8 cellular contexts compared by ENCODE assay signal in the genomic region with DNA sequence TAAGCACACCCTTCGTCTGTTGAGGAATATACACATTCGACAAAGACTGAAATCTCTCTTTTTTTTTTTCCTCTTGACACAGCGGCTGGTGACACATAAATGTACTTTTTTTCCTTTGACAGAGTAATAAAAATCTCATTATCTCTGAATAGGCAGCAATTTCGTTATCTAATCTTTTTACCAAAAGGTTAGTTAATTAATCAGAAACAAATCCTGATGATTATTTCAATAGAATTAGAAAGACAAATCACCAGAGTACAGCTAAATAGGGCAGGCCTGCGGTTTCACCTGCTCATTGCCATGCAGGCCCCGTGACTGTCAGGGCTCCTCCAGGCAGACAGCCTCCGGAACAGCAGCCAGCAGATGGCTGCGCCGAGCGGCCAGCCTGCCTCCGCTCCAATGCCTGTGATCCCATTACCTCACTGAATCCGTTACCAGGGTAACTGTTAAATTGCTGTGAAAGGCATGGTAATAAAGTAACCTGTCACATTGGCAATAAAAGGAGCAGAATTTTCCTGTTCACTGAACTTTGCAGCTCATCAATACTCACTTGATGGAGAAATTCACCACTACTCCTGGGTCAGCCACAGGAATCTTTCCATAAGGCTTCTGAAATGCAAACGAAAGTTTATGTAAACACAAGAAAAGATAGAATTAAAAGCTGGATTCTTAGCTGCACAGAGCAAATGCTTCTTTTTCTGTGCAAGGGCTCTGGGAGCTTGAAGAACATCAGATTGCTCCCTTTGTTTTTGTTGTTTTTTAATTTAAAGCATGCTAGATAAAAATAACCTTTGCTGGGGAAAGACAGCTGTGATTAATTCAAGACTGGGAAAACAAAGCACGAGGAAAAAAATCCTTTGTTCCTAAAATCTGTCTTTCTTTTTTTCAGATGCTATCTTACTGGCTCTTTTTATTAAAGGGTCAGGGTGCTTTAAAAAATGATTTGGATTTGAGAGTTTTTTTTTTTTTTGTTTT.
DNase-seq lines count a peak whose midpoint lies in the region; ATAC-seq and TF ChIP-seq lines count a peak whose summit lies in the region.

No MANE protein-coding gene starts in this region.

- DNase-seq in MM.1S: no peak
- peak; percentile 83 for DNase-seq in fibroblast of the conjunctiva (ENCODE audit: low read depth)
- DNase-seq in naive B cell: peak; percentile 47
- DNase-seq in activated naive CD4-positive, alpha-beta T cell treated with anti-CD3 and anti-CD28 coated beads, Interleukin-2, amount 50 U/mL, for 72 hours (ENCODE audit: low spot score in 2 of 2): no peak
- DNase-seq in activated naive CD4-positive, alpha-beta T cell (lab: John Stamatoyannopoulos, UW): no peak

- H3K27ac Mint-ChIP-seq in naive B cell: peak overlapping the region in 4 of 6 donors; percentile 55 to 80 (median 66)
- no peak overlapping the region for H3K27ac Mint-ChIP-seq in activated naive CD4-positive, alpha-beta T cell treated with anti-CD3 and anti-CD28 coated beads, Interleukin-2, amount 50 U/mL, for 72 hours

- no peaks in the 10 kb centered on the region for H3K36me3 ChIP-seq in BLaER1
- no peaks in the 10 kb centered on the region for H3K36me3 ChIP-seq in MM.1S (replicated peaks; ENCODE audit: insufficient read depth, low read length)

- H3K4me1 ChIP-seq in BLaER1: peaks cover 29% of the 10 kb centered on the region
- peaks cover 49% of the 10 kb centered on the region for H3K4me1 ChIP-seq in MM.1S (ENCODE audit: low read length)

- H4K20me1 ChIP-seq in BLaER1 (no peaks in the 10 kb centered on the region), MM.1S (ENCODE audit: insufficient read depth, low read length) (no peaks in the 10 kb centered on the region)

- H2AFZ ChIP-seq in MM.1S (ENCODE audit: low read length): 0 out of 2 replicates have a peak overlapping the region, but pooled peaks have one; percentile 20

- H3K9me3 Mint-ChIP-seq in naive B cell: no peaks in the 10 kb centered on the region
- H3K9me3 Mint-ChIP-seq in activated naive CD4-positive, alpha-beta T cell treated with anti-CD3 and anti-CD28 coated beads, Interleukin-2, amount 50 U/mL, for 72 hours: peaks cover 0 to 5% of the 10 kb centered on the region in 2 donors

- H3K9me2 ChIP-seq in MM.1S (replicated peaks; ENCODE audit: insufficient read depth, low read length): no peaks in the 10 kb centered on the region

- ATAC-seq in GM21737 (IDR thresholded peaks at IDR 0.05; ENCODE audit: unreplicated experiment): peak; percentile 44
- peak; percentile 68 for ATAC-seq in SK-N-SH treated with all-trans-retinoic acid at 6 μM for 48 hours
- peak; percentile 89 to 91 for ATAC-seq in naive B cell (ENCODE audit: low read depth in 2 of 2)
- ATAC-seq in activated naive CD4-positive, alpha-beta T cell treated with anti-CD3 and anti-CD28 coated beads, Interleukin-2, amount 50 U/mL, for 72 hours: no peak

- H3K27me3 ChIP-seq in BLaER1 (no peaks in the 10 kb centered on the region), MM.1S (replicated peaks; ENCODE audit: insufficient read depth, low read length) (no peaks in the 10 kb centered on the region)

- peaks cover 42% of the 10 kb centered on the region for H3F3A ChIP-seq in MM.1S (ENCODE audit: insufficient read depth, low read length)

- TF ChIP-seq CTCF in MM.1S (IDR thresholded peaks at IDR 0.05; ENCODE audit: low read length): no peak

- no peak overlapping the region for H3K27ac ChIP-seq in BLaER1
- H3K27ac ChIP-seq in MM.1S (ENCODE audit: low read length): peak overlapping the region; percentile 94; the same call in 1 of the 2 replicates

- peaks cover 17 to 25% (median 21%) of the 10 kb centered on the region in 3 donors for H3K4me1 Mint-ChIP-seq in naive B cell

- no peak overlapping the region for H3K4me3 ChIP-seq in BLaER1
- peak overlapping the region; percentile 51; the same call in 1 of the 2 replicates for H3K4me3 ChIP-seq in MM.1S (ENCODE audit: low read length)

- no peaks in the 10 kb centered on the region for H3K36me3 Mint-ChIP-seq in naive B cell
- no peaks in the 10 kb centered on the region for H3K36me3 Mint-ChIP-seq in activated naive CD4-positive, alpha-beta T cell treated with anti-CD3 and anti-CD28 coated beads, Interleukin-2, amount 50 U/mL, for 72 hours

- H3K27me3 Mint-ChIP-seq in naive B cell: peaks cover 0 to 7% (median 0%) of the 10 kb centered on the region in 3 donors

- H3K4me3 Mint-ChIP-seq in naive B cell: peak overlapping the region in 5 of 8 donors; percentile 13 to 74 (median 33)

- H3K79me2 ChIP-seq in MM.1S (ENCODE audit: low read length): no peaks in the 10 kb centered on the region

- H3K9me3 ChIP-seq in BLaER1 (no peaks in the 10 kb centered on the region), MM.1S (replicated peaks; ENCODE audit: insufficient read depth, low read length) (no peaks in the 10 kb centered on the region)

- peak overlapping the region; percentile 63 for H3K4me2 ChIP-seq in BLaER1
- peak overlapping the region; percentile 86 for H3K4me2 ChIP-seq in MM.1S (ENCODE audit: low read depth, low read length)

- H3K9ac ChIP-seq in BLaER1 (no peak overlapping the region), MM.1S (ENCODE audit: low read length) (peak overlapping the region; percentile 75; the same call in 1 of the 2 replicates)

TF ChIP-seq in SK-N-SH treated with all-trans-retinoic acid at 6 μM for 48 hours, 23 proteins besides CTCF, POLR2A, EP300 and RAD21 (continues in another document):
- TF ChIP-seq TCF4 (CRISPR knock-in tag; IDR thresholded peaks at IDR 0.05; ENCODE audit: borderline replicate concordance) (0 out of 2 replicates have a peak, but pooled peaks have one; percentile 38), GLIS3 (CRISPR knock-in tag; IDR thresholded peaks at IDR 0.05) (no peak), ZNF8 (CRISPR knock-in tag; IDR thresholded peaks at IDR 0.05) (0 out of 2 replicates have a peak, but pooled peaks have one; percentile 15), ISL1 (CRISPR knock-in tag; IDR thresholded peaks at IDR 0.05) (peak; percentile 42; the same call in 1 of the 2 replicates), PPARA (CRISPR knock-in tag; IDR thresholded peaks at IDR 0.05; ENCODE audit: borderline replicate concordance) (no peak)
- TF ChIP-seq, protein P1, sequence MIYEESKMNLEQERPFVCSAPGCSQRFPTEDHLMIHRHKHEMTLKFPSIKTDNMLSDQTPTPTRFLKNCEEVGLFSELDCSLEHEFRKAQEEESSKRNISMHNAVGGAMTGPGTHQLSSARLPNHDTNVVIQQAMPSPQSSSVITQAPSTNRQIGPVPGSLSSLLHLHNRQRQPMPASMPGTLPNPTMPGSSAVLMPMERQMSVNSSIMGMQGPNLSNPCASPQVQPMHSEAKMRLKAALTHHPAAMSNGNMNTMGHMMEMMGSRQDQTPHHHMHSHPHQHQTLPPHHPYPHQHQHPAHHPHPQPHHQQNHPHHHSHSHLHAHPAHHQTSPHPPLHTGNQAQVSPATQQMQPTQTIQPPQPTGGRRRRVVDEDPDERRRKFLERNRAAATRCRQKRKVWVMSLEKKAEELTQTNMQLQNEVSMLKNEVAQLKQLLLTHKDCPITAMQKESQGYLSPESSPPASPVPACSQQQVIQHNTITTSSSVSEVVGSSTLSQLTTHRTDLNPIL (CRISPR knock-in tag; IDR thresholded peaks at IDR 0.05; ENCODE audit: low read depth): no peak
- TF ChIP-seq, protein P2, sequence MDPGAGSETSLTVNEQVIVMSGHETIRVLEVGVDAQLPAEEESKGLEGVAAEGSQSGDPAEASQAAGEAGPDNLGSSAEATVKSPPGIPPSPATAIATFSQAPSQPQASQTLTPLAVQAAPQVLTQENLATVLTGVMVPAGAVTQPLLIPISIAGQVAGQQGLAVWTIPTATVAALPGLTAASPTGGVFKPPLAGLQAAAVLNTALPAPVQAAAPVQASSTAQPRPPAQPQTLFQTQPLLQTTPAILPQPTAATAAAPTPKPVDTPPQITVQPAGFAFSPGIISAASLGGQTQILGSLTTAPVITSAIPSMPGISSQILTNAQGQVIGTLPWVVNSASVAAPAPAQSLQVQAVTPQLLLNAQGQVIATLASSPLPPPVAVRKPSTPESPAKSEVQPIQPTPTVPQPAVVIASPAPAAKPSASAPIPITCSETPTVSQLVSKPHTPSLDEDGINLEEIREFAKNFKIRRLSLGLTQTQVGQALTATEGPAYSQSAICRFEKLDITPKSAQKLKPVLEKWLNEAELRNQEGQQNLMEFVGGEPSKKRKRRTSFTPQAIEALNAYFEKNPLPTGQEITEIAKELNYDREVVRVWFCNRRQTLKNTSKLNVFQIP (CRISPR knock-in tag; IDR thresholded peaks at IDR 0.05; ENCODE audit: borderline replicate concordance, low read depth): peak; percentile 31; the same call in 1 of the 2 replicates
- TF ChIP-seq, protein P3, sequence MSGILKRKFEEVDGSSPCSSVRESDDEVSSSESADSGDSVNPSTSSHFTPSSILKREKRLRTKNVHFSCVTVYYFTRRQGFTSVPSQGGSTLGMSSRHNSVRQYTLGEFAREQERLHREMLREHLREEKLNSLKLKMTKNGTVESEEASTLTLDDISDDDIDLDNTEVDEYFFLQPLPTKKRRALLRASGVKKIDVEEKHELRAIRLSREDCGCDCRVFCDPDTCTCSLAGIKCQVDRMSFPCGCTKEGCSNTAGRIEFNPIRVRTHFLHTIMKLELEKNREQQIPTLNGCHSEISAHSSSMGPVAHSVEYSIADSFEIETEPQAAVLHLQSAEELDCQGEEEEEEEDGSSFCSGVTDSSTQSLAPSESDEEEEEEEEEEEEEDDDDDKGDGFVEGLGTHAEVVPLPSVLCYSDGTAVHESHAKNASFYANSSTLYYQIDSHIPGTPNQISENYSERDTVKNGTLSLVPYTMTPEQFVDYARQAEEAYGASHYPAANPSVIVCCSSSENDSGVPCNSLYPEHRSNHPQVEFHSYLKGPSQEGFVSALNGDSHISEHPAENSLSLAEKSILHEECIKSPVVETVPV (CRISPR knock-in tag; IDR thresholded peaks at IDR 0.05): no peak

Comparison
In these comparisons a context has a peak if more than half of its experiments do, and no peak if none do; other contexts are left out.
1. ATAC-seq: peak in GM21737 (single experiment), SK-N-SH treated with all-trans-retinoic acid at 6 μM for 48 hours (single experiment) and naive B cell (2 of 2); none in activated naive CD4-positive, alpha-beta T cell treated with anti-CD3 and anti-CD28 coated beads, Interleukin-2, amount 50 U/mL, for 72 hours (0 of 2).
2. DNase-seq: peak in fibroblast of the conjunctiva (single experiment) and naive B cell (single experiment); none in MM.1S (single experiment), activated naive CD4-positive, alpha-beta T cell treated with anti-CD3 and anti-CD28 coated beads, Interleukin-2, amount 50 U/mL, for 72 hours (0 of 2) and activated naive CD4-positive, alpha-beta T cell (0 of 4).
3. H3K27ac Mint-ChIP-seq: peak in naive B cell (4 of 6); none in activated naive CD4-positive, alpha-beta T cell treated with anti-CD3 and anti-CD28 coated beads, Interleukin-2, amount 50 U/mL, for 72 hours (0 of 2).